In the genomic region with DNA sequence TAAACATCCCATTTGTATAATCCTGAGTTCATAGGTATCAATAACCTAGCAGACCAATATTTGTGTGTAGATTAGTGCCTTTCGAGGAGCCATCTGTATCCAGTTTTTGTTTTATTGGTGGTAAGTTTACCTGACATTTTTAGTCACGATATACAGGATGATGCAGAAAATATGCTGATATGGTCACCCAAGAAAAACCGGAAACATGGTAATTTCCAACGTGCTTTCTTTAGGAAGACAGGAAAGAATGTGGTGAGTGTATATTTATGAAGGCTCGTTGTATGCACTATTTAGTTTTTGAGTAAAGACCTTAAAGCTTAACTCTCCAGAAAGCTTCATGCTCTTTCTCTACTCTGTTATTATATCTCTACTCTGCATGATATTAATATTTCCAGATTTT, we compare ENCODE assay signal across 32 cellular contexts.
"Had no signal": no experiment of that assay in that cellular context is flagged by ENCODE, and none has a peak within 500 bp of the region (broad histone marks: within the 10 kb centered on the region; RNA-seq: fewer than 3 reads in every experiment).

No MANE protein-coding gene starts in this region.

- H3K27ac ChIP-seq: adrenal gland, body of pancreas, breast epithelium, VCaP had no signal

- ATAC-seq: activated CD8-positive, alpha-beta T cell treated with anti-CD3 and anti-CD28 coated beads for 36 hours; activated naive CD4-positive, alpha-beta T cell treated with anti-CD3 and anti-CD28 coated beads, Interleukin-2, amount 50 U/mL, for 72 hours; activated T-cell treated with anti-CD3 and anti-CD28 coated beads, Interleukin-2, amount 50 U/mL, for 4 hours; activated T-cell treated with anti-CD3 and anti-CD28 coated beads, Interleukin-2, amount 50 U/mL, for 72 hours; activated T-helper 17 cell treated with anti-CD3 and anti-CD28 coated beads, Interleukin-2, amount 50 U/mL, for 72 hours; body of pancreas had no signal

- H3K27me3 ChIP-seq: adrenal gland, body of pancreas, brain microvascular endothelial cell, breast epithelium had no signal

- H3K36me3 ChIP-seq: adrenal gland, brain microvascular endothelial cell, breast epithelium had no signal

- H3K4me3 ChIP-seq: adrenal gland, body of pancreas, breast epithelium had no signal

- H3K9me3 ChIP-seq: adrenal gland, body of pancreas, breast epithelium had no signal

- H3K4me1 ChIP-seq: breast epithelium had no signal

- DNase-seq: activated B cell treated with CpG ODN at 0.5 μM for 24 hours; activated CD4-positive, alpha-beta memory T cell treated with anti-CD3 and anti-CD28 coated beads for 36 hours; activated CD4-positive, alpha-beta T cell treated with anti-CD3 and anti-CD28 coated beads for 4 hours; activated CD4-positive, alpha-beta T cell treated with anti-CD3 and anti-CD28 coated beads, Interleukin-2, amount 10 ng/mL, durations not matched to agents 24 days and 14 days; activated CD4-positive, alpha-beta T cell treated with anti-CD3 and anti-CD28 coated beads, Interleukin-2, amount 50 U/mL, for 1 hour; activated CD4-positive, alpha-beta T cell treated with anti-CD3 and anti-CD28 coated beads, Interleukin-2, amount 50 U/mL, for 4 hours; activated CD4-positive, CD25-positive, alpha-beta regulatory T cell treated with anti-CD3 and anti-CD28 coated beads, Interleukin-2, amount 50 U/mL, for 72 hours; activated CD8-positive, alpha-beta memory T cell treated with anti-CD3 and anti-CD28 coated beads, Interleukin-2, amount 50 U/mL, for 4 hours; activated CD8-positive, alpha-beta T cell treated with anti-CD3 and anti-CD28 coated beads for 36 hours; activated effector memory CD4-positive, alpha-beta T cell treated with anti-CD3 and anti-CD28 coated beads, Interleukin-2, amount 50 U/mL, for 16 hours; activated gamma-delta T cell treated with Interleukin-2 at 50 U/mL for 16 hours; activated naive CD4-positive, alpha-beta T cell; activated naive CD4-positive, alpha-beta T cell treated with anti-CD3 and anti-CD28 coated beads for 36 hours; activated naive CD4-positive, alpha-beta T cell treated with anti-CD3 and anti-CD28 coated beads, Interleukin-2, amount 50 U/mL, for 16 hours; activated naive CD8-positive, alpha-beta T cell treated with anti-CD3 and anti-CD28 coated beads for 36 hours; activated T-cell treated with anti-CD3 and anti-CD28 coated beads for 4 hours; activated T-cell treated with anti-CD3 and anti-CD28 coated beads, Interleukin-2, amount 50 U/mL, for 1 hour; activated T-cell treated with anti-CD3 and anti-CD28 coated beads, Interleukin-2, amount 50 U/mL, for 4 hours; activated T-cell treated with anti-CD3 and anti-CD28 coated beads, Interleukin-2, amount 50 U/mL, for 72 hours; adrenal gland; amniotic stem cell; aorta; body of pancreas; brain microvascular endothelial cell; central memory CD4-positive, alpha-beta T cell; T-helper 1 cell; T-helper 2 cell; T-helper 9 cell had no signal
